1 cellular context compared by ENCODE assay signal in genomic region chr5:6243706-6244105, GRCh38.
TF ChIP-seq lines count a peak whose summit lies in the region.

No MANE protein-coding gene starts in this region.

TF ChIP-seq in HepG2, 621 proteins besides CTCF, POLR2A, EP300 and RAD21 (continued from another document):
- no peak for TF ChIP-seq MYPOP (CRISPR knock-in tag; IDR thresholded peaks at IDR 0.05)
- no peak for TF ChIP-seq ZBTB25 (CRISPR knock-in tag; IDR thresholded peaks at IDR 0.05)
- TF ChIP-seq LBX2 (CRISPR knock-in tag; IDR thresholded peaks at IDR 0.05; ENCODE audit: borderline replicate concordance): no peak
- TF ChIP-seq ZNF530 (CRISPR knock-in tag; IDR thresholded peaks at IDR 0.05; ENCODE audit: low read depth): no peak
